Comparison of ENCODE assay signal across 2 cellular contexts in genomic region chr13:30829145-30829544, GRCh38.
TF ChIP-seq lines count a peak whose summit lies in the region.

No MANE protein-coding gene starts in this region.

TF ChIP-seq in Ishikawa, 13 proteins besides CTCF, POLR2A, EP300 and RAD21 (continued from another document):
- TF ChIP-seq USF1 (IDR thresholded peaks at IDR 0.05) (no peak), FOXM1 (IDR thresholded peaks at IDR 0.05; ENCODE audit: borderline replicate concordance, low read depth) (no peak), EGR1 (IDR thresholded peaks at IDR 0.05) (no peak), MAX (IDR thresholded peaks at IDR 0.05) (no peak), TEAD4 (IDR thresholded peaks at IDR 0.05) (no peak), NFIC (IDR thresholded peaks at IDR 0.05) (no peak), YY1 (IDR thresholded peaks at IDR 0.05; ENCODE audit: low read depth) (no peak), TAF1 (IDR thresholded peaks at IDR 0.05; ENCODE audit: low read depth) (no peak)

TF ChIP-seq in WTC11, 78 proteins besides CTCF, POLR2A, EP300 and RAD21 (continued from another document):
- no peak for TF ChIP-seq PREB (CRISPR knock-in tag; IDR thresholded peaks at IDR 0.05; ENCODE audit: borderline replicate concordance)
- TF ChIP-seq E2F4 (CRISPR knock-in tag; IDR thresholded peaks at IDR 0.05; ENCODE audit: borderline replicate concordance, low read depth), result no peak
- no peak for TF ChIP-seq CREM (CRISPR knock-in tag; IDR thresholded peaks at IDR 0.05)
- no peak for TF ChIP-seq CDX4 (CRISPR knock-in tag; IDR thresholded peaks at IDR 0.05; ENCODE audit: borderline replicate concordance)
- no peak for TF ChIP-seq ZNF232 (CRISPR knock-in tag; IDR thresholded peaks at IDR 0.05)
- no peak for TF ChIP-seq NFE2L1 (CRISPR knock-in tag; IDR thresholded peaks at IDR 0.05)
- TF ChIP-seq FOXP1 (CRISPR knock-in tag; IDR thresholded peaks at IDR 0.05; ENCODE audit: borderline replicate concordance), result no peak
- TF ChIP-seq ESRRA (CRISPR knock-in tag; IDR thresholded peaks at IDR 0.05; ENCODE audit: borderline replicate concordance), result no peak
- TF ChIP-seq ATF2 (CRISPR knock-in tag; IDR thresholded peaks at IDR 0.05; ENCODE audit: borderline replicate concordance, low read depth), result no peak
- TF ChIP-seq AFF4 (CRISPR knock-in tag; IDR thresholded peaks at IDR 0.05; ENCODE audit: borderline replicate concordance), result no peak
- TF ChIP-seq NR2C2 (CRISPR knock-in tag; IDR thresholded peaks at IDR 0.05), result no peak
- no peak for TF ChIP-seq ZNF532 (CRISPR knock-in tag; IDR thresholded peaks at IDR 0.05; ENCODE audit: borderline replicate concordance)
- TF ChIP-seq ZNF425 (CRISPR knock-in tag; conservative IDR thresholded peaks at IDR 0.05), result no peak
